In the genomic region with DNA sequence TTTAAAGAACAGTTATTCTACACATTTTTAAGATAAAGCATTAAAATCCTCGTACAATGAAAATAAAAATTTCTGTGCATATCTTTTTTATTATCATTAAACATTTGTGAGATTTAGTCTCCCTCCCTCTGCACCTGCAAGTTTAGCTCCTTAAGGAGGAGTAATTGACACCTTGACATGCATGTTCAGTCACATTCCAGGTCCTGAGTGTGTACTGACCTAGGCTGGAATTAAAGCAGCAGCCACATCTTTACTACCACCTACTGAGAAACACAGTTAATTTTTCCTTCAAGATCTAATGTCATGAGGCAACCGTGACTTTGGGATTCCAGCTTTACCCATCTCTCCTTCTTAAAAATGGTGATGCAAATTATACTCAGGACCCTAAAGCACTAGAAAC, we compare ENCODE assay signal across 16 cellular contexts.
A peak's percentile ranks its signal among the peaks of the same experiment; 100 is the strongest.
DNase-seq lines count a peak whose midpoint lies in the region; ATAC-seq and TF ChIP-seq lines count a peak whose summit lies in the region.
"Had no signal": no experiment of that assay in that cellular context is flagged by ENCODE, and none has a peak within 500 bp of the region (broad histone marks: within the 10 kb centered on the region; RNA-seq: fewer than 3 reads in every experiment).

No MANE protein-coding gene starts in this region.

- no peaks in the 10 kb centered on the region for H3K36me3 Mint-ChIP-seq in progenitor cell of endocrine pancreas (ENCODE audit: insufficient read depth)
- H3K36me3 Mint-ChIP-seq: CD8-positive, alpha-beta memory T cell had no signal

- intact Hi-C loops in breast epithelium (cut with DNase I; ENCODE audit: low total_unique reads) (loop anchor here (2.0 kb wide), 1 partner anchor 59 kb away; no protein-coding TSS in a partner anchor), left lung (cut with DNase I) (no loop called here)

- H3K36me3 ChIP-seq in breast epithelium (no peaks in the 10 kb centered on the region), left lung (no peaks in the 10 kb centered on the region)
- H3K36me3 ChIP-seq: BLaER1 had no signal

- no peaks in the 10 kb centered on the region for H3K27me3 Mint-ChIP-seq in progenitor cell of endocrine pancreas
- H3K27me3 Mint-ChIP-seq: CD8-positive, alpha-beta memory T cell had no signal

- H3K9me3 Mint-ChIP-seq in progenitor cell of endocrine pancreas (ENCODE audit: low read depth), result peaks cover 8% of the 10 kb centered on the region
- H3K9me3 Mint-ChIP-seq: HFFc6 had no signal

- no peak overlapping the region for H3K4me3 Mint-ChIP-seq in progenitor cell of endocrine pancreas (ENCODE audit: low read depth)
- H3K4me3 Mint-ChIP-seq: CD8-positive, alpha-beta memory T cell; HFFc6 had no signal

- H3K27ac ChIP-seq in breast epithelium (no peak overlapping the region), left lung (no peak overlapping the region)
- H3K27ac ChIP-seq: BLaER1 had no signal

- peaks cover 25% of the 10 kb centered on the region for H3K4me1 Mint-ChIP-seq in progenitor cell of endocrine pancreas (ENCODE audit: low read depth)
- H3K4me1 Mint-ChIP-seq: CD8-positive, alpha-beta memory T cell had no signal

- H3K4me3 ChIP-seq in breast epithelium (no peak overlapping the region), left lung (no peak overlapping the region)
- H3K4me3 ChIP-seq: BLaER1 had no signal

- H3K9me3 ChIP-seq in breast epithelium (no peaks in the 10 kb centered on the region), left lung (no peaks in the 10 kb centered on the region)
- H3K9me3 ChIP-seq: BLaER1, Caco-2 had no signal

- peak; percentile 92 for ATAC-seq in left lung
- ATAC-seq in GM19023 (IDR thresholded peaks at IDR 0.05; ENCODE audit: unreplicated experiment), result no peak

- H3K4me1 ChIP-seq in breast epithelium, result no peaks in the 10 kb centered on the region
- H3K4me1 ChIP-seq in left lung, result no peaks in the 10 kb centered on the region
- H3K4me1 ChIP-seq: BLaER1, Caco-2 had no signal

- H3K27ac Mint-ChIP-seq in progenitor cell of endocrine pancreas, result peak overlapping the region; percentile 6
- H3K27ac Mint-ChIP-seq: CD8-positive, alpha-beta memory T cell; HFFc6 had no signal

- TF ChIP-seq POLR2A in breast epithelium (IDR thresholded peaks at IDR 0.05), result no peak

- in situ Hi-C loops in T47D (cut with HindIII; ENCODE audit: low pct_unique_long_range_greater_than_20kb, low sequenced_read_pairs), result no loop called here

- DNase-seq in T47D (ENCODE audit: low read depth in 1 of 2, low spot score in 1 of 2) (peak; percentile 1 to 68), breast epithelium (ENCODE audit: low spot score in 2 of 2) (no peak), left lung (no peak), progenitor cell of endocrine pancreas (ENCODE audit: low spot score, unreplicated experiment) (no peak), NK-92 (lab: John Stamatoyannopoulos, UW; ENCODE audit: unreplicated experiment) (no peak)
- no peak for DNase-seq in activated T-cell treated with anti-CD3 and anti-CD28 coated beads, Interleukin-2, amount 50 U/mL, for 1 hour
- DNase-seq: 8988T; AML-193; Caco-2; CD8-positive, alpha-beta memory T cell; DND-41; GDM1; HCEC 1CT; HFFc6 had no signal

- TF ChIP-seq CTCF in breast epithelium (IDR thresholded peaks at IDR 0.05), result no peak
- TF ChIP-seq CTCF in left lung (IDR thresholded peaks at IDR 0.05), result no peak
- TF ChIP-seq CTCF in progenitor cell of endocrine pancreas (IDR thresholded peaks at IDR 0.05; ENCODE audit: unreplicated experiment), result no peak

- H3K27me3 ChIP-seq in breast epithelium (peaks cover 0 to 7% of the 10 kb centered on the region in 2 donors), left lung (no peaks in the 10 kb centered on the region)
- H3K27me3 ChIP-seq: BLaER1 had no signal

Comparison
In these comparisons a context has a peak if more than half of its experiments do, and no peak if none do; other contexts are left out.
1. DNase-seq: peak in T47D (2 of 2); none in breast epithelium (0 of 2), left lung (0 of 2), progenitor cell of endocrine pancreas (single experiment), NK-92 (single experiment) and activated T-cell treated with anti-CD3 and anti-CD28 coated beads, Interleukin-2, amount 50 U/mL, for 1 hour (single experiment).